13 cellular contexts compared by ENCODE assay signal in the genomic region with DNA sequence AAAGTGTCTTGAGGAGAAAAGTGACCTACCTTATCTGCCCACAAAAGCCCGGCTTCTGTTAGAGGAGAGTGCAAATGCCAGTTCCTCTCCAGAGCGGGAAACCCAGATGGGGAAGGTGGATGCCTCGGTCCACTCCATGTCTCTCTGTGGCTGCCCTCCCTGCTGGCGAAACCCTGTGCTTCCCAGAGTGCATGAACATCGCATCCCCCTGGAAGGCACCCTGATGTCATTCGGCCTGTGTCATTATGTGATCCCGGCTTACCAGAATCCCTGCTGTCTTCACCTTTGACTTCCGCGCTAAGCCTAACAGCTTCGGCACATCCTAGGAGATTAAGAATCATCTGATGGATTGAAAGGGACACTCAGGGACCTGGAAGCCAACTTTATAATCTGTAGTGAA.
"Had no signal": no experiment of that assay in that cellular context is flagged by ENCODE, and none has a peak within 500 bp of the region (broad histone marks: within the 10 kb centered on the region; RNA-seq: fewer than 3 reads in every experiment).

No MANE protein-coding gene starts in this region.

- H3K27me3 ChIP-seq: right lobe of liver, testis, uterus had no signal

- H3K9me3 ChIP-seq: right lobe of liver, testis, uterus had no signal

- ATAC-seq: activated T-cell treated with anti-CD3 and anti-CD28 coated beads, Interleukin-2, amount 50 U/mL, for 72 hours; esophagus mucosa; right lobe of liver; T-helper 17 cell had no signal

- H3K27me3 Mint-ChIP-seq: naive B cell, T-helper 17 cell had no signal

- H3K36me3 ChIP-seq: uterus had no signal

- H3K27ac ChIP-seq: right lobe of liver, testis, uterus had no signal

- H3K27ac Mint-ChIP-seq: activated naive CD4-positive, alpha-beta T cell treated with anti-CD3 and anti-CD28 coated beads for 36 hours; activated T-cell treated with anti-CD3 and anti-CD28 coated beads, Interleukin-2, amount 50 U/mL, for 72 hours had no signal

- H3K4me3 Mint-ChIP-seq: activated naive CD4-positive, alpha-beta T cell treated with anti-CD3 and anti-CD28 coated beads for 36 hours; T-helper 17 cell had no signal

- DNase-seq: activated CD4-positive, alpha-beta T cell treated with anti-CD3 and anti-CD28 coated beads, Interleukin-2, amount 50 U/mL, for 4 hours; activated naive CD4-positive, alpha-beta T cell treated with anti-CD3 and anti-CD28 coated beads for 36 hours; activated T-cell treated with anti-CD3 and anti-CD28 coated beads, Interleukin-2, amount 50 U/mL, for 72 hours; cerebellar nuclear complex; naive B cell; occipital lobe; right lobe of liver; stimulated activated CD4-positive, alpha-beta T cell treated with anti-CD3 and anti-CD28 coated beads, Interleukin-12 subunit alpha, Interleukin-12 subunit beta, amount 100 ng/mL, for 4 hours; stimulated activated naive CD4-positive, alpha-beta T cell treated with Interleukin-2 at 50 U/mL for 16 hours; T-helper 17 cell; testis; uterus had no signal

- H3K9me3 Mint-ChIP-seq: activated naive CD4-positive, alpha-beta T cell treated with anti-CD3 and anti-CD28 coated beads for 36 hours; activated T-cell treated with anti-CD3 and anti-CD28 coated beads, Interleukin-2, amount 50 U/mL, for 72 hours; naive B cell had no signal

- H3K4me3 ChIP-seq: right lobe of liver, testis, uterus had no signal
